Comparison of ENCODE assay signal across 11 cellular contexts in genomic region chr15:74011610-74012009, GRCh38. TPM values are rescaled to one million over a fixed set of nuclear protein-coding genes. Genes with fewer than 3 reads are reported as not detected.
DNase-seq lines count a peak whose midpoint lies in the region; ATAC-seq, FAIRE-seq and TF ChIP-seq lines count a peak whose summit lies in the region.
"Had no signal": no experiment of that assay in that cellular context is flagged by ENCODE, and none has a peak within 500 bp of the region (broad histone marks: within the 10 kb centered on the region; RNA-seq: fewer than 3 reads in every experiment).

No MANE protein-coding gene starts in this region.

- ATAC-seq in HepG2: no peak
- no peak for ATAC-seq in activated T-cell treated with anti-CD3 and anti-CD28 coated beads, Interleukin-2, amount 50 U/mL, for 4 hours
- ATAC-seq: stimulated activated naive CD8-positive, alpha-beta T cell treated with anti-CD3 and anti-CD28 coated beads, Interleukin-15, amount 100 ng/mL, for 72 hours had no signal

- H3K36me3 ChIP-seq in liver (ENCODE audit: control insufficient read depth in 4 of 4, insufficient read depth in 3 of 4, low read depth in 1 of 4, low read length in 3 of 4): peaks cover 0 to 3% (median under 1%) of the 10 kb centered on the region in 4 donors
- peaks cover 3 to 16% of the 10 kb centered on the region in 2 experiments; a peak in 4 of 5 replicates for H3K36me3 ChIP-seq in HepG2 (replicated peaks in 1 of 2; ENCODE audit: control insufficient read depth in 1 of 2, insufficient read depth in 2 of 2, low read length in 2 of 2)

- BruUV-seq in HepG2 (replicated peaks; lab: Mats Ljungman, UMichigan): no TSS peak

- H3K4me1 ChIP-seq in liver (ENCODE audit: control insufficient read depth in 4 of 4, insufficient read depth in 4 of 4, low read length in 3 of 4) (peaks cover 16 to 67% (median 54%) of the 10 kb centered on the region in 4 donors), HepG2 (ENCODE audit: insufficient read depth, low read length) (peaks cover 16% of the 10 kb centered on the region)

- peaks cover 7% of the 10 kb centered on the region for H3K9me3 Mint-ChIP-seq in nephron progenitor cell
- no peaks in the 10 kb centered on the region for H3K9me3 Mint-ChIP-seq in activated T-cell treated with anti-CD3 and anti-CD28 coated beads, Interleukin-2, amount 50 U/mL, for 4 hours
- H3K9me3 Mint-ChIP-seq: stimulated activated naive CD8-positive, alpha-beta T cell treated with anti-CD3 and anti-CD28 coated beads, Interleukin-15, amount 100 ng/mL, for 72 hours had no signal

- POLR2A ChIA-PET in HepG2 (lab: Yijun Ruan, JAX): no interaction called here

- H3K4me3 ChIP-seq in liver (ENCODE audit: low read depth in 1 of 3, low read length in 3 of 3) (peak overlapping the region in 1 of 3 donors; percentile 34), HepG2 (replicated peaks in 1 of 3; ENCODE audit: insufficient read depth in 1 of 3, low read depth in 2 of 3, low read length in 3 of 3) (no peak overlapping the region), fibroblast of pulmonary artery (replicated peaks; ENCODE audit: low read depth, low read length) (no peak overlapping the region)

- FAIRE-seq in HepG2 (lab: Jason Lieb, UNC): no peak

- intact Hi-C loops in HepG2 (cut with micrococcal nuclease; ENCODE audit: unreplicated experiment): no loop called here

- no peak for TF ChIP-seq POLR2A in HepG2 (IDR thresholded peaks at IDR 0.05; ENCODE audit: insufficient read depth in 1 of 2, low read depth in 2 of 2, low read length in 2 of 2)

- H3K79me2 ChIP-seq in HepG2 (ENCODE audit: insufficient read depth, low read length): no peaks in the 10 kb centered on the region

- TF ChIP-seq EP300 in HepG2 (IDR thresholded peaks at IDR 0.05; ENCODE audit: low read depth in 2 of 2, low read length in 2 of 2) (no peak), HepG2 (CRISPR knock-in tag; IDR thresholded peaks at IDR 0.05; ENCODE audit: borderline replicate concordance) (no peak)

- H3K27ac Mint-ChIP-seq in nephron progenitor cell: peak overlapping the region; percentile 91
- H3K27ac Mint-ChIP-seq: stimulated activated naive CD8-positive, alpha-beta T cell treated with anti-CD3 and anti-CD28 coated beads, Interleukin-15, amount 100 ng/mL, for 72 hours had no signal

- peak overlapping the region; percentile 5 for H3K4me3 Mint-ChIP-seq in nephron progenitor cell
- H3K4me3 Mint-ChIP-seq in activated T-cell treated with anti-CD3 and anti-CD28 coated beads, Interleukin-2, amount 50 U/mL, for 4 hours: no peak overlapping the region
- H3K4me3 Mint-ChIP-seq: stimulated activated naive CD8-positive, alpha-beta T cell treated with anti-CD3 and anti-CD28 coated beads, Interleukin-15, amount 100 ng/mL, for 72 hours had no signal

- no peak for TF ChIP-seq CTCF in liver (IDR thresholded peaks at IDR 0.05; ENCODE audit: low read depth, low read length, missing input control)
- no peak for TF ChIP-seq CTCF in HepG2 (CRISPR knock-in tag; IDR thresholded peaks at IDR 0.05)
- no peak for TF ChIP-seq CTCF in fibroblast of pulmonary artery (IDR thresholded peaks at IDR 0.05; ENCODE audit: low read length, missing control alignments)
- no peak for TF ChIP-seq CTCF in nephron progenitor cell (IDR thresholded peaks at IDR 0.05)

- no peak overlapping the region for H3K9ac ChIP-seq in liver (ENCODE audit: low read depth in 1 of 2, low read length in 2 of 2)
- no peak overlapping the region for H3K9ac ChIP-seq in HepG2 (ENCODE audit: insufficient read depth, low read depth, low read length)

- CTCF ChIA-PET in HepG2 (lab: Yijun Ruan, JAX; ENCODE audit: low intra/inter-chr PET ratio, low total read pairs): no interaction called here

- no peak overlapping the region for H3K4me2 ChIP-seq in HepG2 (ENCODE audit: low read depth, low read length)

- H3K27me3 Mint-ChIP-seq in nephron progenitor cell (ENCODE audit: low read depth, poor library complexity): no peaks in the 10 kb centered on the region
- no peaks in the 10 kb centered on the region for H3K27me3 Mint-ChIP-seq in activated T-cell treated with anti-CD3 and anti-CD28 coated beads, Interleukin-2, amount 50 U/mL, for 4 hours (ENCODE audit: low read depth)
- H3K27me3 Mint-ChIP-seq: stimulated activated naive CD8-positive, alpha-beta T cell treated with anti-CD3 and anti-CD28 coated beads, Interleukin-15, amount 100 ng/mL, for 72 hours had no signal

- H3K4me1 Mint-ChIP-seq in nephron progenitor cell: peaks cover 44% of the 10 kb centered on the region
- H3K4me1 Mint-ChIP-seq in activated T-cell treated with anti-CD3 and anti-CD28 coated beads, Interleukin-2, amount 50 U/mL, for 4 hours (ENCODE audit: low read depth): peaks cover 60% of the 10 kb centered on the region

- H3K27me3 ChIP-seq in liver (ENCODE audit: control insufficient read depth in 4 of 4, insufficient read depth in 4 of 4, low read length in 3 of 4) (no peaks in the 10 kb centered on the region), HepG2 (ENCODE audit: control insufficient read depth in 1 of 2, insufficient read depth in 2 of 2, low read length in 2 of 2) (no peaks in the 10 kb centered on the region)

- peaks cover 51% of the 10 kb centered on the region for H3K36me3 Mint-ChIP-seq in nephron progenitor cell (ENCODE audit: low read depth)
- peaks cover 32% of the 10 kb centered on the region for H3K36me3 Mint-ChIP-seq in activated T-cell treated with anti-CD3 and anti-CD28 coated beads, Interleukin-2, amount 50 U/mL, for 4 hours (ENCODE audit: insufficient read depth)

- TF ChIP-seq RAD21 in liver (IDR thresholded peaks at IDR 0.05): peak; percentile 8 to 39
- no peak for TF ChIP-seq RAD21 in HepG2 (CRISPR knock-in tag; IDR thresholded peaks at IDR 0.05)

- H3K27ac ChIP-seq in liver (ENCODE audit: low read depth in 1 of 2, low read length in 2 of 2) (peak overlapping the region; percentile 47 to 76), HepG2 (ENCODE audit: extremely low read length, insufficient read depth, low read length) (no peak overlapping the region)

- no peak for DNase-seq in HepG2 (ENCODE audit: low spot score)
- peak; percentile 89 for DNase-seq in fibroblast of pulmonary artery (ENCODE audit: low read depth)
- DNase-seq in nephron progenitor cell: no peak
- no peak for DNase-seq in SW480 (ENCODE audit: low spot score)
- DNase-seq in SHP77 treated with DMSO at 0.1 percent for 48 hours (lab: John Stamatoyannopoulos, UW): no peak
- no peak for DNase-seq in activated T-cell treated with anti-CD3 and anti-CD28 coated beads, Interleukin-2, amount 50 U/mL, for 4 hours
- no peak for DNase-seq in cerebellum (ENCODE audit: low spot score)
- DNase-seq: foreskin melanocyte; NCI-H524 treated with DMSO at 0.1 percent for 48 hours; stimulated activated naive CD8-positive, alpha-beta T cell treated with anti-CD3 and anti-CD28 coated beads, Interleukin-15, amount 100 ng/mL, for 72 hours had no signal

- no peak overlapping the region for H2AFZ ChIP-seq in HepG2 (ENCODE audit: low read length)

- H3K9me3 ChIP-seq in liver (ENCODE audit: control insufficient read depth in 4 of 4, low read length in 3 of 4) (no peaks in the 10 kb centered on the region), HepG2 (ENCODE audit: low read length) (no peaks in the 10 kb centered on the region)

- in situ Hi-C loops in HepG2 (cut with HindIII; ENCODE audit: extremely low pct_ligation_motif_present, low pct_unique_long_range_greater_than_20kb): no loop called here

- no peaks in the 10 kb centered on the region for H4K20me1 ChIP-seq in HepG2 (ENCODE audit: insufficient read depth, low read length)

- 8% methylated on average over 2 of the region's 2 CpGs for WGBS in liver
- WGBS in HepG2 (ENCODE audit: low lambda C conversion rate): 92% methylated on average over 2 of the region's 2 CpGs

RNA-seq across cellular contexts. Expression of gene PML, which starts 17.1 kb away (rescaled TPM):
- 10 to 100 TPM; 12.4 to 15.2 TPM for total RNA-seq in liver
- 1 to 10 TPM; 8.2 to 9.2 TPM for polyA plus RNA-seq in liver
- 2.9 and 3.9 TPM in 2 replicates for total RNA-seq in HepG2 (2016; rRNA removed; fragmentation: Illumina TruSeq; extraction: Trizol)
- total RNA-seq in HepG2 (2016; cell fraction: cytosol; rRNA removed; fragmentation: Illumina TruSeq; extraction: Trizol; ENCODE audit: low read depth): 1.4 and 1.8 TPM in 2 replicates
- 3.0 and 4.3 TPM in 2 replicates for total RNA-seq in HepG2 (2016; cell fraction: insoluble cytoplasmic fraction; rRNA removed; fragmentation: Illumina TruSeq; extraction: Trizol)
- total RNA-seq in HepG2 (2016; cell fraction: membrane; rRNA removed; fragmentation: Illumina TruSeq; extraction: Trizol): 2.4 and 2.6 TPM in 2 replicates
- 5.4 and 6.2 TPM in 2 replicates for total RNA-seq in HepG2 (2016; cell fraction: nucleus; rRNA removed; fragmentation: Illumina TruSeq; extraction: Trizol)
- 2.9 and 3.9 TPM in 2 replicates for polyA plus RNA-seq in HepG2 (2011; rRNA removed)
- polyA plus RNA-seq in HepG2 (2011; cell fraction: cytosol; rRNA removed): 1.5 and 2.7 TPM in 2 replicates
- 16.7 and 19.0 TPM in 2 replicates for polyA plus RNA-seq in HepG2 (2011; cell fraction: nucleus; rRNA removed)
- 8.7 and 10.3 TPM in 2 replicates for polyA plus RNA-seq in HepG2 (2012)
- 1.5 and 1.7 TPM in 2 replicates for polyA plus RNA-seq in HepG2 (2016; cell fraction: cytosol; fragmentation: Illumina TruSeq; extraction: Trizol; ENCODE audit: low read depth)
- 6.6 and 9.3 TPM in 2 replicates for polyA plus RNA-seq in HepG2 (2016; cell fraction: insoluble cytoplasmic fraction; fragmentation: Illumina TruSeq; extraction: Trizol; ENCODE audit: low read depth)
- polyA plus RNA-seq in HepG2 (2016; cell fraction: membrane; fragmentation: Illumina TruSeq; extraction: Trizol; ENCODE audit: low read depth): 3.4 and 4.2 TPM in 2 replicates
- 18.1 and 20.7 TPM in 2 replicates for polyA plus RNA-seq in HepG2 (2016; cell fraction: nucleus; fragmentation: Illumina TruSeq; extraction: Trizol; ENCODE audit: insufficient read depth, low read depth)
- 11.9 and 16.2 TPM in 2 replicates for polyA minus RNA-seq in HepG2 (2011; rRNA and poly(A)+ RNA removed; ENCODE audit: low replicate concordance)
- 6.8 and 10.8 TPM in 2 replicates for polyA minus RNA-seq in HepG2 (2011; cell fraction: cytosol; rRNA and poly(A)+ RNA removed)
- 8.4 and 9.9 TPM in 2 replicates for polyA minus RNA-seq in HepG2 (2011; cell fraction: nucleus; rRNA and poly(A)+ RNA removed)
- total RNA-seq in activated T-cell treated with anti-CD3 and anti-CD28 coated beads, Interleukin-2, amount 50 U/mL, for 4 hours: 10 to 100 TPM; 34.9 to 39.1 (median 34.9) TPM
- 13.1 TPM for total RNA-seq in cerebellum

RNA-seq across cellular contexts. Expression of gene STOML1, which starts 19.5 kb away (rescaled TPM):
- total RNA-seq in liver (1 to 10 TPM; 5.6 to 7.1 TPM), HepG2 (2016; rRNA removed; fragmentation: Illumina TruSeq; extraction: Trizol) (2.7 and 3.7 TPM in 2 replicates), cerebellum (14.2 TPM)
- polyA plus RNA-seq in liver (1 to 10 TPM; 5.4 to 9.4 TPM), HepG2 (2011; rRNA removed) (3.5 TPM in 2 replicates)
- total RNA-seq in HepG2 (2016; cell fraction: cytosol; rRNA removed; fragmentation: Illumina TruSeq; extraction: Trizol; ENCODE audit: low read depth): 1.0 and 1.5 TPM in 2 replicates
- 2.2 and 4.1 TPM in 2 replicates for total RNA-seq in HepG2 (2016; cell fraction: insoluble cytoplasmic fraction; rRNA removed; fragmentation: Illumina TruSeq; extraction: Trizol)
- total RNA-seq in HepG2 (2016; cell fraction: membrane; rRNA removed; fragmentation: Illumina TruSeq; extraction: Trizol): 2.5 TPM in 2 replicates
- total RNA-seq in HepG2 (2016; cell fraction: nucleus; rRNA removed; fragmentation: Illumina TruSeq; extraction: Trizol): 2.7 and 3.7 TPM in 2 replicates
- polyA plus RNA-seq in HepG2 (2011; cell fraction: cytosol; rRNA removed): 2.4 and 3.4 TPM in 2 replicates
- 4.3 and 5.5 TPM in 2 replicates for polyA plus RNA-seq in HepG2 (2011; cell fraction: nucleus; rRNA removed)
- 1.7 and 2.1 TPM in 2 replicates for polyA plus RNA-seq in HepG2 (2012)
- polyA plus RNA-seq in HepG2 (2016; cell fraction: cytosol; fragmentation: Illumina TruSeq; extraction: Trizol; ENCODE audit: low read depth): 0.77 and 1.3 TPM in 2 replicates
- polyA plus RNA-seq in HepG2 (2016; cell fraction: insoluble cytoplasmic fraction; fragmentation: Illumina TruSeq; extraction: Trizol; ENCODE audit: low read depth): 1.5 and 1.6 TPM in 2 replicates
- polyA plus RNA-seq in HepG2 (2016; cell fraction: membrane; fragmentation: Illumina TruSeq; extraction: Trizol; ENCODE audit: low read depth): 1.4 and 1.5 TPM in 2 replicates
- polyA plus RNA-seq in HepG2 (2016; cell fraction: nucleus; fragmentation: Illumina TruSeq; extraction: Trizol; ENCODE audit: insufficient read depth, low read depth): 5.6 and 5.8 TPM in 2 replicates
- 4.1 and 6.9 TPM in 2 replicates for polyA minus RNA-seq in HepG2 (2011; rRNA and poly(A)+ RNA removed; ENCODE audit: low replicate concordance)
- polyA minus RNA-seq in HepG2 (2011; cell fraction: cytosol; rRNA and poly(A)+ RNA removed): 1.6 and 1.8 TPM in 2 replicates
- 1.9 and 2.9 TPM in 2 replicates for polyA minus RNA-seq in HepG2 (2011; cell fraction: nucleus; rRNA and poly(A)+ RNA removed)
- total RNA-seq in activated T-cell treated with anti-CD3 and anti-CD28 coated beads, Interleukin-2, amount 50 U/mL, for 4 hours: 10 to 100 TPM; 14.6 to 17.9 (median 16.4) TPM
